ENCODE assay signal across 15 cellular contexts in genomic region chr1:20110679-20111078, GRCh38. TPM values are rescaled to one million over a fixed set of nuclear protein-coding genes. Genes with fewer than 3 reads are reported as not detected.
DNase-seq lines count a peak whose midpoint lies in the region; ATAC-seq and TF ChIP-seq lines count a peak whose summit lies in the region.
"Had no signal": no experiment of that assay in that cellular context is flagged by ENCODE, and none has a peak within 500 bp of the region (broad histone marks: within the 10 kb centered on the region; RNA-seq: fewer than 3 reads in every experiment).

No MANE protein-coding gene starts in this region.

- H3K4me1 ChIP-seq in heart left ventricle (peaks cover 0 to 9% (median 0%) of the 10 kb centered on the region in 12 donors), sigmoid colon (peaks cover 0 to 29% (median 10%) of the 10 kb centered on the region in 4 donors)

- 59 to 74% (median 63%) methylated on average over 12 of the region's 12 CpGs for WGBS in heart left ventricle, 4 donors
- WGBS in sigmoid colon, 2 donors, result 83 to 84% methylated on average over 12 of the region's 12 CpGs

- ATAC-seq in heart left ventricle (peak in 3 of 4 donors; percentile 19 to 70 (median 52)), HG03354 (IDR thresholded peaks at IDR 0.05; ENCODE audit: poor library complexity, severe bottlenecking, unreplicated experiment) (no peak)
- ATAC-seq: stimulated activated memory B cell treated with anti-CD40 and anti-IgM and Interleukin-4, amounts not matched to agents 10 μg/mL and 1 μg/mL and 100 μg/mL, for 72 hours had no signal

- H3K27ac ChIP-seq in heart left ventricle (peak overlapping the region in 1 of 12 donors; percentile 63), sigmoid colon (peak overlapping the region in 3 of 4 donors; percentile 69 to 82 (median 78))
- H3K27ac ChIP-seq: esophagus muscularis mucosa had no signal

- TF ChIP-seq POLR2A in heart left ventricle (IDR thresholded peaks at IDR 0.05) (no peak), sigmoid colon (IDR thresholded peaks at IDR 0.05) (no peak), erythroblast (IDR thresholded peaks at IDR 0.05; ENCODE audit: low read length) (no peak)

- H3K27me3 ChIP-seq in heart left ventricle, result peaks cover 0 to 8% (median 0%) of the 10 kb centered on the region in 9 donors
- H3K27me3 ChIP-seq in sigmoid colon, result no peaks in the 10 kb centered on the region

- TF ChIP-seq CTCF in heart left ventricle (IDR thresholded peaks at IDR 0.05), result no peak
- no peak for TF ChIP-seq CTCF in sigmoid colon (IDR thresholded peaks at IDR 0.05)

- TF ChIP-seq EP300 in sigmoid colon (IDR thresholded peaks at IDR 0.05), result peak in 3 of 4 donors; percentile 68 to 87 (median 71)

- H3K36me3 ChIP-seq in heart left ventricle (no peaks in the 10 kb centered on the region), sigmoid colon (no peaks in the 10 kb centered on the region)
- H3K36me3 ChIP-seq: esophagus muscularis mucosa had no signal

- no peaks in the 10 kb centered on the region for H3K9me3 ChIP-seq in heart left ventricle
- H3K9me3 ChIP-seq in sigmoid colon, result no peaks in the 10 kb centered on the region
- H3K9me3 ChIP-seq: esophagus muscularis mucosa had no signal

- no peak overlapping the region for H3K4me3 ChIP-seq in heart left ventricle
- H3K4me3 ChIP-seq in sigmoid colon, result no peak overlapping the region
- H3K4me3 ChIP-seq: esophagus muscularis mucosa had no signal

- intact Hi-C loops in heart left ventricle (cut with DNase I) (loop anchor here in 1 of 10 donors (2.0 kb wide), 1 partner anchor 50 kb away; no protein-coding TSS in a partner anchor), sigmoid colon (cut with DNase I) (no loop called here)

- DNase-seq in HCEC 1CT (peak; percentile 8), amniotic epithelial cell (ENCODE audit: low read depth) (peak; percentile 51), heart left ventricle (peak in 1 of 5 donors; percentile 29), sigmoid colon (peak; percentile 89), ecto neural progenitor cell (ENCODE audit: low spot score) (no peak), GDM1 (lab: John Stamatoyannopoulos, UW) (no peak), erythroblast (lab: John Stamatoyannopoulos, UW) (no peak)
- DNase-seq: Kasumi-1; NCI-H446 treated with DMSO at 0.1 percent for 48 hours; SHP77; stimulated activated CD4-positive, alpha-beta T cell treated with anti-CD3 and anti-CD28 coated beads, Interleukin-2, amount 100 ng/mL, for 24 hours had no signal

RNA-seq across cellular contexts. Expression of gene PLA2G2D, which starts 8.7 kb away (rescaled TPM):
- total RNA-seq in heart left ventricle (1 to 10 TPM in 1 of 9 donors, under 1 TPM in 1, not detected in 7; 0.85 to 5.4 TPM), sigmoid colon (under 1 TPM in 1 of 4 donors, not detected in 3; 0.16 TPM)
- polyA plus RNA-seq in heart left ventricle (not detected), sigmoid colon (1 to 10 TPM in 1 of 3 donors, not detected in 2; 8.6 TPM)
- total RNA-seq: esophagus muscularis mucosa, kidney epithelial cell had no signal

RNA-seq across cellular contexts. Expression of gene PLA2G2F, which starts 28.4 kb away (rescaled TPM):
- total RNA-seq in heart left ventricle (not detected), sigmoid colon (not detected)
- polyA plus RNA-seq in heart left ventricle (not detected), sigmoid colon (under 1 TPM in 2 of 3 donors, not detected in 1; 0.60 to 0.80 TPM)
- total RNA-seq: esophagus muscularis mucosa had no signal

RNA-seq across cellular contexts. Expression of gene PLA2G5, which starts 40.7 kb away (rescaled TPM):
- total RNA-seq in heart left ventricle (10 to 100 TPM; 31.9 to 80.3 (median 43.9) TPM), sigmoid colon (10 to 100 TPM; 18.6 to 45.4 (median 30.5) TPM)
- polyA plus RNA-seq in heart left ventricle (100 to 1,000 TPM in 1 of 2 donors, 10 to 100 TPM in 1; 25.6 to 102 TPM), sigmoid colon (1 to 10 TPM in 2 of 3 donors, under 1 TPM in 1; 0.69 to 5.4 (median 2.4) TPM)
- total RNA-seq: kidney epithelial cell had no signal

Comparison
In these comparisons a context has a peak if more than half of its experiments do, and no peak if none do; other contexts are left out.
1. DNase-seq: peak in HCEC 1CT (single experiment), amniotic epithelial cell (single experiment) and sigmoid colon (single experiment); none in ecto neural progenitor cell (single experiment), GDM1 (single experiment) and erythroblast (0 of 2).